3 cellular contexts compared by ENCODE assay signal in the genomic region with DNA sequence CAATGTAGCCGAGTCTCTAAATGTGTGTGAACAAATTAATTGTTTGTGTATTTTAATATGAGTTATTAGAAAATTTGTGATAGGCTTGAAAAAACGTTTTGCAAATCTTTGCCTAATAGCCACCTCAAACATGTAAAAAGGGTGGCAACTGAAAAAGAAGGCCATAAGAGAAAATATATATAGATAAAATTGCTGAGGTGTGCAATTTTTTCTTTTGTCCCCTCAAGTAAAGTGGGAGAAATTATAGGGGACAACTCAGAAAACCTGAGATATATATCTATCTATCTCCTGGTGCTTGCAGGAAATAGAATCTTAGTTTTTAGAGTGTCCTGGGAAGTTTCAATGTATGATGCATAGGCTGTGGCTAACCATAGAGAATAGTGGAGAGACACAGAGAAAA.
TF ChIP-seq lines count a peak whose summit lies in the region.

No MANE protein-coding gene starts in this region.

TF ChIP-seq in A549, 52 proteins besides CTCF, POLR2A, EP300 and RAD21:
- TF ChIP-seq MAFK (IDR thresholded peaks at IDR 0.05; ENCODE audit: partially characterized antibody) (peak; percentile 91), TP53 (CRISPR knock-in tag; IDR thresholded peaks at IDR 0.05) (no peak)

TF ChIP-seq in IMR-90, 13 proteins besides CTCF, POLR2A, EP300 and RAD21:
- TF ChIP-seq, protein P1, sequence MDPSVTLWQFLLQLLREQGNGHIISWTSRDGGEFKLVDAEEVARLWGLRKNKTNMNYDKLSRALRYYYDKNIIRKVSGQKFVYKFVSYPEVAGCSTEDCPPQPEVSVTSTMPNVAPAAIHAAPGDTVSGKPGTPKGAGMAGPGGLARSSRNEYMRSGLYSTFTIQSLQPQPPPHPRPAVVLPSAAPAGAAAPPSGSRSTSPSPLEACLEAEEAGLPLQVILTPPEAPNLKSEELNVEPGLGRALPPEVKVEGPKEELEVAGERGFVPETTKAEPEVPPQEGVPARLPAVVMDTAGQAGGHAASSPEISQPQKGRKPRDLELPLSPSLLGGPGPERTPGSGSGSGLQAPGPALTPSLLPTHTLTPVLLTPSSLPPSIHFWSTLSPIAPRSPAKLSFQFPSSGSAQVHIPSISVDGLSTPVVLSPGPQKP (IDR thresholded peaks at IDR 0.05; ENCODE audit: borderline replicate concordance, low read depth, low read length), result no peak
- TF ChIP-seq BHLHE40 (IDR thresholded peaks at IDR 0.05; ENCODE audit: low read depth, low read length) (no peak), FOS (IDR thresholded peaks at IDR 0.05; ENCODE audit: low read depth, low read length) (no peak), MAFK (IDR thresholded peaks at IDR 0.05; ENCODE audit: low read depth, low read length) (peak; percentile 96)

TF ChIP-seq in H1, 55 proteins besides CTCF, POLR2A, EP300 and RAD21:
- peak; percentile 87; the same call in 1 of the 2 replicates for TF ChIP-seq MAFK (IDR thresholded peaks at IDR 0.05; ENCODE audit: low read depth, low read length)
- no peak for TF ChIP-seq TAF1 (IDR thresholded peaks at IDR 0.05; ENCODE audit: low read depth, low read length)
